ENCODE assay signal across 8 cellular contexts in genomic region chr3:138082085-138082991, GRCh38. TPM values are rescaled to one million over a fixed set of nuclear protein-coding genes. Genes with fewer than 3 reads are reported as not detected.
DNase-seq lines count a peak whose midpoint lies in the region; ATAC-seq, FAIRE-seq and TF ChIP-seq lines count a peak whose summit lies in the region.

No MANE protein-coding gene starts in this region.

- peak; percentile 66 for FAIRE-seq in H54 (lab: Jason Lieb, UNC)

- ATAC-seq in stimulated activated naive CD8-positive, alpha-beta T cell treated with anti-CD3 and anti-CD28 coated beads, Interleukin-15, Interleukin-2, amounts not matched to agents 100 U/mL and 50 U/mL, for 24 hours, result peak; percentile 76

- DNase-seq in Caki2 (ENCODE audit: low read depth), result peak; percentile 82
- DNase-seq in H54 (ENCODE audit: insufficient read length, low spot score), result peak; percentile 31
- peak; percentile 29 for DNase-seq in SIG-M5 (lab: John Stamatoyannopoulos, UW)
- DNase-seq in foreskin fibroblast, result peak; percentile 62 to 81
- DNase-seq in stimulated activated naive CD8-positive, alpha-beta T cell treated with anti-CD3 and anti-CD28 coated beads, Interleukin-15, Interleukin-2, amounts not matched to agents 100 U/mL and 50 U/mL, for 24 hours, result peak; percentile 22
- DNase-seq in dedifferentiated amniotic fluid mesenchymal stem cell (ENCODE audit: extremely low spot score), result no peak
- DNase-seq in ecto neural progenitor cell (ENCODE audit: low spot score), result no peak
- no peak for DNase-seq in GM19240 (ENCODE audit: insufficient read length, low spot score)

- TF ChIP-seq CTCF in foreskin fibroblast (IDR thresholded peaks at IDR 0.05; ENCODE audit: low read depth, low read length), result no peak

- peak overlapping the region; percentile 23 to 35 for H3K4me3 ChIP-seq in foreskin fibroblast (ENCODE audit: low read depth in 1 of 2, low read length in 2 of 2)

- in situ Hi-C loops in Caki2 (cut with HindIII; ENCODE audit: low pct_unique_long_range_greater_than_20kb, low sequenced_read_pairs), result no loop called here

- no peak for TF ChIP-seq POLR2A in H54 (IDR thresholded peaks at IDR 0.05; ENCODE audit: low read depth, low read length)

RNA-seq across cellular contexts. Expression of gene DZIP1L, which starts 33.1 kb away (rescaled TPM):
- 6.3 and 8.9 TPM in 2 replicates for total RNA-seq in Caki2 (2014; rRNA removed; shearing (Covaris generic); ENCODE audit: low replicate concordance)

RNA-seq across cellular contexts. Expression of gene A4GNT, which starts 49.9 kb away (rescaled TPM):
- not detected in 2 replicates for total RNA-seq in Caki2 (2014; rRNA removed; shearing (Covaris generic); ENCODE audit: low replicate concordance)

Comparison
In these comparisons a context has a peak if more than half of its experiments do, and no peak if none do; other contexts are left out.
1. DNase-seq: peak in Caki2 (single experiment), H54 (single experiment), SIG-M5 (single experiment), foreskin fibroblast (2 of 2) and stimulated activated naive CD8-positive, alpha-beta T cell treated with anti-CD3 and anti-CD28 coated beads, Interleukin-15, Interleukin-2, amounts not matched to agents 100 U/mL and 50 U/mL, for 24 hours (single experiment); none in dedifferentiated amniotic fluid mesenchymal stem cell (single experiment), ecto neural progenitor cell (single experiment) and GM19240 (single experiment).